ENCODE assay signal across 3 cellular contexts in the genomic region with DNA sequence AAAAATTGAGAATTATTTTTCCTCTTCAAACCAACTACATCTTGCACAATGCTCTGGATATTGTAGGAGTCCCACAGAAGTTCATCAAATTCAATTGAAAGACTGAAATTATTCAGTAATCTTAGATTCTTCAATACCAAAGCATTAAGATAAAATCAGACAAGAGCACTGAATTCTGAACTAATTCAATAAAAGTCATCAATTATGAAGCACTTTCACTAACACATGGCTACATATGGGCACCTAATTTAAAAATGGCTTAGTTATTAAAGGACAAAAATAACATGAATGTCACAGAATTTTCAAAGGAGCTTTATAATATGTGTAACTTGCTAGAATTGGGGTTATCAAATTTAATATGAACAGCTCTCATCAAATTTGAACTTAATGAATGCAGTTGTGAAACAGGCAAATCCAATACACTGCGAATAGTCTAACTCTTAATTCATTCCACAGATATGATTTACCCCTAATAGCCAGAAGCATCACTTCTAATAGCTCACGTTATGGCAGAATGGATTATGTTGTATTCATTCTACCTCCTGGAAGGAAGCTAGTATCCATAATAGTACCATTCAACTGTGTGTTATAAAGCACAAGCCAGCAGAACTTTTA.
TF ChIP-seq lines count a peak whose summit lies in the region.

No MANE protein-coding gene starts in this region.

TF ChIP-seq in A549, 52 proteins besides CTCF, POLR2A, EP300 and RAD21 (continued from another document):
- TF ChIP-seq NFE2L2 (conservative IDR thresholded peaks at IDR 0.05; ENCODE audit: low read length), result no peak

TF ChIP-seq in SK-N-SH, 30 proteins besides CTCF, POLR2A, EP300 and RAD21 (continued from another document and continues in another):
- TF ChIP-seq, protein P1, sequence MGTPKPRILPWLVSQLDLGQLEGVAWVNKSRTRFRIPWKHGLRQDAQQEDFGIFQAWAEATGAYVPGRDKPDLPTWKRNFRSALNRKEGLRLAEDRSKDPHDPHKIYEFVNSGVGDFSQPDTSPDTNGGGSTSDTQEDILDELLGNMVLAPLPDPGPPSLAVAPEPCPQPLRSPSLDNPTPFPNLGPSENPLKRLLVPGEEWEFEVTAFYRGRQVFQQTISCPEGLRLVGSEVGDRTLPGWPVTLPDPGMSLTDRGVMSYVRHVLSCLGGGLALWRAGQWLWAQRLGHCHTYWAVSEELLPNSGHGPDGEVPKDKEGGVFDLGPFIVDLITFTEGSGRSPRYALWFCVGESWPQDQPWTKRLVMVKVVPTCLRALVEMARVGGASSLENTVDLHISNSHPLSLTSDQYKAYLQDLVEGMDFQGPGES (IDR thresholded peaks at IDR 0.05; ENCODE audit: low read depth, low read length), result no peak
- TF ChIP-seq TAF1 (IDR thresholded peaks at IDR 0.05; ENCODE audit: borderline replicate concordance, low read depth, low read length), result no peak
- TF ChIP-seq, protein P2, sequence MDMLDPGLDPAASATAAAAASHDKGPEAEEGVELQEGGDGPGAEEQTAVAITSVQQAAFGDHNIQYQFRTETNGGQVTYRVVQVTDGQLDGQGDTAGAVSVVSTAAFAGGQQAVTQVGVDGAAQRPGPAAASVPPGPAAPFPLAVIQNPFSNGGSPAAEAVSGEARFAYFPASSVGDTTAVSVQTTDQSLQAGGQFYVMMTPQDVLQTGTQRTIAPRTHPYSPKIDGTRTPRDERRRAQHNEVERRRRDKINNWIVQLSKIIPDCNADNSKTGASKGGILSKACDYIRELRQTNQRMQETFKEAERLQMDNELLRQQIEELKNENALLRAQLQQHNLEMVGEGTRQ (IDR thresholded peaks at IDR 0.05; ENCODE audit: borderline replicate concordance, low read depth, low read length), result no peak
- no peak for TF ChIP-seq SIN3A (IDR thresholded peaks at IDR 0.05; ENCODE audit: borderline replicate concordance, low read depth, low read length)
- TF ChIP-seq TEAD4 (IDR thresholded peaks at IDR 0.05; ENCODE audit: borderline replicate concordance, insufficient read depth), result peak; percentile 53; the same call in 1 of the 2 replicates
- TF ChIP-seq EZH2phosphoT487 (IDR thresholded peaks at IDR 0.05; ENCODE audit: borderline replicate concordance, low read depth), result no peak
- TF ChIP-seq FOSL2 (IDR thresholded peaks at IDR 0.05; ENCODE audit: borderline replicate concordance, low read depth), result no peak
- TF ChIP-seq, protein P3, sequence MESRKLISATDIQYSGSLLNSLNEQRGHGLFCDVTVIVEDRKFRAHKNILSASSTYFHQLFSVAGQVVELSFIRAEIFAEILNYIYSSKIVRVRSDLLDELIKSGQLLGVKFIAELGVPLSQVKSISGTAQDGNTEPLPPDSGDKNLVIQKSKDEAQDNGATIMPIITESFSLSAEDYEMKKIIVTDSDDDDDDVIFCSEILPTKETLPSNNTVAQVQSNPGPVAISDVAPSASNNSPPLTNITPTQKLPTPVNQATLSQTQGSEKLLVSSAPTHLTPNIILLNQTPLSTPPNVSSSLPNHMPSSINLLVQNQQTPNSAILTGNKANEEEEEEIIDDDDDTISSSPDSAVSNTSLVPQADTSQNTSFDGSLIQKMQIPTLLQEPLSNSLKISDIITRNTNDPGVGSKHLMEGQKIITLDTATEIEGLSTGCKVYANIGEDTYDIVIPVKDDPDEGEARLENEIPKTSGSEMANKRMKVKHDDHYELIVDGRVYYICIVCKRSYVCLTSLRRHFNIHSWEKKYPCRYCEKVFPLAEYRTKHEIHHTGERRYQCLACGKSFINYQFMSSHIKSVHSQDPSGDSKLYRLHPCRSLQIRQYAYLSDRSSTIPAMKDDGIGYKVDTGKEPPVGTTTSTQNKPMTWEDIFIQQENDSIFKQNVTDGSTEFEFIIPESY (IDR thresholded peaks at IDR 0.05; ENCODE audit: borderline replicate concordance, low read depth), result no peak
- TF ChIP-seq, protein P4, sequence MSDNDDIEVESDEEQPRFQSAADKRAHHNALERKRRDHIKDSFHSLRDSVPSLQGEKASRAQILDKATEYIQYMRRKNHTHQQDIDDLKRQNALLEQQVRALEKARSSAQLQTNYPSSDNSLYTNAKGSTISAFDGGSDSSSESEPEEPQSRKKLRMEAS (IDR thresholded peaks at IDR 0.05; ENCODE audit: low read depth), result no peak
- peak; percentile 38 for TF ChIP-seq CHD2 (IDR thresholded peaks at IDR 0.05; ENCODE audit: low read length, partially characterized antibody)
- TF ChIP-seq, protein P5, sequence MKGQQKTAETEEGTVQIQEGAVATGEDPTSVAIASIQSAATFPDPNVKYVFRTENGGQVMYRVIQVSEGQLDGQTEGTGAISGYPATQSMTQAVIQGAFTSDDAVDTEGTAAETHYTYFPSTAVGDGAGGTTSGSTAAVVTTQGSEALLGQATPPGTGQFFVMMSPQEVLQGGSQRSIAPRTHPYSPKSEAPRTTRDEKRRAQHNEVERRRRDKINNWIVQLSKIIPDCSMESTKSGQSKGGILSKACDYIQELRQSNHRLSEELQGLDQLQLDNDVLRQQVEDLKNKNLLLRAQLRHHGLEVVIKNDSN (IDR thresholded peaks at IDR 0.05; ENCODE audit: borderline replicate concordance, low read depth), result no peak
- TF ChIP-seq SMC3 (IDR thresholded peaks at IDR 0.05; ENCODE audit: low read depth, low read length), result no peak
- TF ChIP-seq RXRA (IDR thresholded peaks at IDR 0.05; ENCODE audit: borderline replicate concordance, low read depth), result no peak
- TF ChIP-seq GABPA (IDR thresholded peaks at IDR 0.05; ENCODE audit: low read depth), result no peak
- no peak for TF ChIP-seq RFX5 (IDR thresholded peaks at IDR 0.05; ENCODE audit: low read length)
- TF ChIP-seq, protein P6, sequence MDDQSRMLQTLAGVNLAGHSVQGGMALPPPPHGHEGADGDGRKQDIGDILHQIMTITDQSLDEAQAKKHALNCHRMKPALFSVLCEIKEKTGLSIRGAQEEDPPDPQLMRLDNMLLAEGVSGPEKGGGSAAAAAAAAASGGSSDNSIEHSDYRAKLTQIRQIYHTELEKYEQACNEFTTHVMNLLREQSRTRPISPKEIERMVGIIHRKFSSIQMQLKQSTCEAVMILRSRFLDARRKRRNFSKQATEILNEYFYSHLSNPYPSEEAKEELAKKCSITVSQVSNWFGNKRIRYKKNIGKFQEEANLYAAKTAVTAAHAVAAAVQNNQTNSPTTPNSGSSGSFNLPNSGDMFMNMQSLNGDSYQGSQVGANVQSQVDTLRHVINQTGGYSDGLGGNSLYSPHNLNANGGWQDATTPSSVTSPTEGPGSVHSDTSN (IDR thresholded peaks at IDR 0.05), result no peak

TF ChIP-seq in SK-N-SH treated with all-trans-retinoic acid at 6 μM for 48 hours, 23 proteins besides CTCF, POLR2A, EP300 and RAD21 (continued from another document):
- TF ChIP-seq CSDC2 (CRISPR knock-in tag; IDR thresholded peaks at IDR 0.05) (no peak), PPARA (CRISPR knock-in tag; IDR thresholded peaks at IDR 0.05; ENCODE audit: borderline replicate concordance) (no peak), ZFP30 (CRISPR knock-in tag; IDR thresholded peaks at IDR 0.05) (0 out of 2 replicates have a peak, but pooled peaks have one; percentile 13), ZNF565 (CRISPR knock-in tag; conservative IDR thresholded peaks at IDR 0.05; ENCODE audit: low read depth) (no peak), GLIS3 (CRISPR knock-in tag; IDR thresholded peaks at IDR 0.05) (peak; percentile 49), ARNTL (CRISPR knock-in tag; IDR thresholded peaks at IDR 0.05; ENCODE audit: borderline replicate concordance, low read depth) (peak; percentile 36; the same call in 1 of the 2 replicates), ZNF70 (CRISPR knock-in tag; IDR thresholded peaks at IDR 0.05) (peak; percentile 67), ZNF8 (CRISPR knock-in tag; IDR thresholded peaks at IDR 0.05) (peak; percentile 57), ESRRG (CRISPR knock-in tag; IDR thresholded peaks at IDR 0.05) (peak; percentile 91), ZC3H10 (CRISPR knock-in tag; IDR thresholded peaks at IDR 0.05) (no peak), TCF4 (CRISPR knock-in tag; IDR thresholded peaks at IDR 0.05; ENCODE audit: borderline replicate concordance) (peak; percentile 99), OSR1 (CRISPR knock-in tag; IDR thresholded peaks at IDR 0.05) (no peak), RARB (CRISPR knock-in tag; IDR thresholded peaks at IDR 0.05) (no peak), ISL1 (CRISPR knock-in tag; IDR thresholded peaks at IDR 0.05) (peak; percentile 94), TOX (CRISPR knock-in tag; IDR thresholded peaks at IDR 0.05; ENCODE audit: borderline replicate concordance) (no peak), ZFP3 (CRISPR knock-in tag; IDR thresholded peaks at IDR 0.05) (peak; percentile 84), SNAI2 (CRISPR knock-in tag; IDR thresholded peaks at IDR 0.05) (0 out of 2 replicates have a peak, but pooled peaks have one; percentile 39), BACH2 (CRISPR knock-in tag; IDR thresholded peaks at IDR 0.05; ENCODE audit: borderline replicate concordance) (0 out of 2 replicates have a peak, but pooled peaks have one; percentile 16)
- TF ChIP-seq, protein P7, sequence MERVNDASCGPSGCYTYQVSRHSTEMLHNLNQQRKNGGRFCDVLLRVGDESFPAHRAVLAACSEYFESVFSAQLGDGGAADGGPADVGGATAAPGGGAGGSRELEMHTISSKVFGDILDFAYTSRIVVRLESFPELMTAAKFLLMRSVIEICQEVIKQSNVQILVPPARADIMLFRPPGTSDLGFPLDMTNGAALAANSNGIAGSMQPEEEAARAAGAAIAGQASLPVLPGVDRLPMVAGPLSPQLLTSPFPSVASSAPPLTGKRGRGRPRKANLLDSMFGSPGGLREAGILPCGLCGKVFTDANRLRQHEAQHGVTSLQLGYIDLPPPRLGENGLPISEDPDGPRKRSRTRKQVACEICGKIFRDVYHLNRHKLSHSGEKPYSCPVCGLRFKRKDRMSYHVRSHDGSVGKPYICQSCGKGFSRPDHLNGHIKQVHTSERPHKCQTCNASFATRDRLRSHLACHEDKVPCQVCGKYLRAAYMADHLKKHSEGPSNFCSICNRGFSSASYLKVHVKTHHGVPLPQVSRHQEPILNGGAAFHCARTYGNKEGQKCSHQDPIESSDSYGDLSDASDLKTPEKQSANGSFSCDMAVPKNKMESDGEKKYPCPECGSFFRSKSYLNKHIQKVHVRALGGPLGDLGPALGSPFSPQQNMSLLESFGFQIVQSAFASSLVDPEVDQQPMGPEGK (CRISPR knock-in tag; IDR thresholded peaks at IDR 0.05; ENCODE audit: borderline replicate concordance), result 0 out of 2 replicates have a peak, but pooled peaks have one; percentile 33
- TF ChIP-seq, protein P8, sequence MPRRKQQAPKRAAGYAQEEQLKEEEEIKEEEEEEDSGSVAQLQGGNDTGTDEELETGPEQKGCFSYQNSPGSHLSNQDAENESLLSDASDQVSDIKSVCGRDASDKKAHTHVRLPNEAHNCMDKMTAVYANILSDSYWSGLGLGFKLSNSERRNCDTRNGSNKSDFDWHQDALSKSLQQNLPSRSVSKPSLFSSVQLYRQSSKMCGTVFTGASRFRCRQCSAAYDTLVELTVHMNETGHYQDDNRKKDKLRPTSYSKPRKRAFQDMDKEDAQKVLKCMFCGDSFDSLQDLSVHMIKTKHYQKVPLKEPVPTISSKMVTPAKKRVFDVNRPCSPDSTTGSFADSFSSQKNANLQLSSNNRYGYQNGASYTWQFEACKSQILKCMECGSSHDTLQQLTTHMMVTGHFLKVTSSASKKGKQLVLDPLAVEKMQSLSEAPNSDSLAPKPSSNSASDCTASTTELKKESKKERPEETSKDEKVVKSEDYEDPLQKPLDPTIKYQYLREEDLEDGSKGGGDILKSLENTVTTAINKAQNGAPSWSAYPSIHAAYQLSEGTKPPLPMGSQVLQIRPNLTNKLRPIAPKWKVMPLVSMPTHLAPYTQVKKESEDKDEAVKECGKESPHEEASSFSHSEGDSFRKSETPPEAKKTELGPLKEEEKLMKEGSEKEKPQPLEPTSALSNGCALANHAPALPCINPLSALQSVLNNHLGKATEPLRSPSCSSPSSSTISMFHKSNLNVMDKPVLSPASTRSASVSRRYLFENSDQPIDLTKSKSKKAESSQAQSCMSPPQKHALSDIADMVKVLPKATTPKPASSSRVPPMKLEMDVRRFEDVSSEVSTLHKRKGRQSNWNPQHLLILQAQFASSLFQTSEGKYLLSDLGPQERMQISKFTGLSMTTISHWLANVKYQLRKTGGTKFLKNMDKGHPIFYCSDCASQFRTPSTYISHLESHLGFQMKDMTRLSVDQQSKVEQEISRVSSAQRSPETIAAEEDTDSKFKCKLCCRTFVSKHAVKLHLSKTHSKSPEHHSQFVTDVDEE (CRISPR knock-in tag; IDR thresholded peaks at IDR 0.05), result peak; percentile 96
- TF ChIP-seq, protein P9, sequence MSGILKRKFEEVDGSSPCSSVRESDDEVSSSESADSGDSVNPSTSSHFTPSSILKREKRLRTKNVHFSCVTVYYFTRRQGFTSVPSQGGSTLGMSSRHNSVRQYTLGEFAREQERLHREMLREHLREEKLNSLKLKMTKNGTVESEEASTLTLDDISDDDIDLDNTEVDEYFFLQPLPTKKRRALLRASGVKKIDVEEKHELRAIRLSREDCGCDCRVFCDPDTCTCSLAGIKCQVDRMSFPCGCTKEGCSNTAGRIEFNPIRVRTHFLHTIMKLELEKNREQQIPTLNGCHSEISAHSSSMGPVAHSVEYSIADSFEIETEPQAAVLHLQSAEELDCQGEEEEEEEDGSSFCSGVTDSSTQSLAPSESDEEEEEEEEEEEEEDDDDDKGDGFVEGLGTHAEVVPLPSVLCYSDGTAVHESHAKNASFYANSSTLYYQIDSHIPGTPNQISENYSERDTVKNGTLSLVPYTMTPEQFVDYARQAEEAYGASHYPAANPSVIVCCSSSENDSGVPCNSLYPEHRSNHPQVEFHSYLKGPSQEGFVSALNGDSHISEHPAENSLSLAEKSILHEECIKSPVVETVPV (CRISPR knock-in tag; IDR thresholded peaks at IDR 0.05), result peak; percentile 98
- TF ChIP-seq, protein P10, sequence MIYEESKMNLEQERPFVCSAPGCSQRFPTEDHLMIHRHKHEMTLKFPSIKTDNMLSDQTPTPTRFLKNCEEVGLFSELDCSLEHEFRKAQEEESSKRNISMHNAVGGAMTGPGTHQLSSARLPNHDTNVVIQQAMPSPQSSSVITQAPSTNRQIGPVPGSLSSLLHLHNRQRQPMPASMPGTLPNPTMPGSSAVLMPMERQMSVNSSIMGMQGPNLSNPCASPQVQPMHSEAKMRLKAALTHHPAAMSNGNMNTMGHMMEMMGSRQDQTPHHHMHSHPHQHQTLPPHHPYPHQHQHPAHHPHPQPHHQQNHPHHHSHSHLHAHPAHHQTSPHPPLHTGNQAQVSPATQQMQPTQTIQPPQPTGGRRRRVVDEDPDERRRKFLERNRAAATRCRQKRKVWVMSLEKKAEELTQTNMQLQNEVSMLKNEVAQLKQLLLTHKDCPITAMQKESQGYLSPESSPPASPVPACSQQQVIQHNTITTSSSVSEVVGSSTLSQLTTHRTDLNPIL (CRISPR knock-in tag; IDR thresholded peaks at IDR 0.05; ENCODE audit: low read depth), result no peak; the same call in 1 of the 2 replicates
TF ChIP-seq in SK-N-SH treated with all-trans-retinoic acid at 6 μM for 48 hours: peak in this region for 14.
